In genomic region chr11:6735306-6735705, GRCh38 we compare ENCODE assay signal across 12 cellular contexts. TPM values are rescaled to one million over a fixed set of nuclear protein-coding genes. Genes with fewer than 3 reads are reported as not detected.
DNase-seq lines count a peak whose midpoint lies in the region; ATAC-seq lines count a peak whose summit lies in the region.
"Had no signal": no experiment of that assay in that cellular context is flagged by ENCODE, and none has a peak within 500 bp of the region (broad histone marks: within the 10 kb centered on the region; RNA-seq: fewer than 3 reads in every experiment).

No MANE protein-coding gene starts in this region.

- in situ Hi-C loops in Caki2 (cut with HindIII; ENCODE audit: low pct_unique_long_range_greater_than_20kb, low sequenced_read_pairs): no loop called here
- in situ Hi-C loops in KBM-7 (cut with MboI; ENCODE audit: low pct_unique_long_range_greater_than_20kb, low sequenced_read_pairs): no loop called here

- H3K27me3 Mint-ChIP-seq in activated naive CD8-positive, alpha-beta T cell treated with anti-CD3 and anti-CD28 coated beads, Interleukin-2, amount 50 U/mL, for 24 hours: no peaks in the 10 kb centered on the region
- H3K27me3 Mint-ChIP-seq in natural killer cell treated with Interleukin-12 subunit alpha and Interleukin-12 subunit beta and Interleukin-15 and Interleukin-18, amount 100 ng/mL, for 72 hours: no peaks in the 10 kb centered on the region

- H3K9me3 Mint-ChIP-seq in activated naive CD8-positive, alpha-beta T cell treated with anti-CD3 and anti-CD28 coated beads, Interleukin-2, amount 50 U/mL, for 24 hours: no peaks in the 10 kb centered on the region
- H3K9me3 Mint-ChIP-seq in natural killer cell treated with Interleukin-12 subunit alpha and Interleukin-12 subunit beta and Interleukin-15 and Interleukin-18, amount 100 ng/mL, for 72 hours: no peaks in the 10 kb centered on the region

- no peak for ATAC-seq in activated naive CD8-positive, alpha-beta T cell treated with anti-CD3 and anti-CD28 coated beads, Interleukin-2, amount 50 U/mL, for 24 hours
- peak; percentile 59 to 63 for ATAC-seq in natural killer cell treated with Interleukin-12 subunit alpha and Interleukin-12 subunit beta and Interleukin-15 and Interleukin-18, amount 100 ng/mL, for 72 hours
- no peak for ATAC-seq in HG02852 (IDR thresholded peaks at IDR 0.05; ENCODE audit: unreplicated experiment)

- peaks cover 80% of the 10 kb centered on the region for H3K4me1 Mint-ChIP-seq in activated naive CD8-positive, alpha-beta T cell treated with anti-CD3 and anti-CD28 coated beads, Interleukin-2, amount 50 U/mL, for 24 hours
- peaks cover 67 to 69% of the 10 kb centered on the region in 2 donors for H3K4me1 Mint-ChIP-seq in natural killer cell treated with Interleukin-12 subunit alpha and Interleukin-12 subunit beta and Interleukin-15 and Interleukin-18, amount 100 ng/mL, for 72 hours (ENCODE audit: low read depth in 2 of 2)

- H3K36me3 Mint-ChIP-seq in activated naive CD8-positive, alpha-beta T cell treated with anti-CD3 and anti-CD28 coated beads, Interleukin-2, amount 50 U/mL, for 24 hours (ENCODE audit: low read depth): peaks cover 31% of the 10 kb centered on the region
- peaks cover 31% of the 10 kb centered on the region for H3K36me3 Mint-ChIP-seq in natural killer cell treated with Interleukin-12 subunit alpha and Interleukin-12 subunit beta and Interleukin-15 and Interleukin-18, amount 100 ng/mL, for 72 hours

- DNase-seq in Caki2 (ENCODE audit: low read depth) (peak; percentile 46), KBM-7 (peak; percentile 86), cerebellar cortex (ENCODE audit: low spot score) (no peak), DMS114 treated with DMSO at 0.1 percent for 48 hours (lab: John Stamatoyannopoulos, UW; ENCODE audit: unreplicated experiment) (no peak)
- no peak for DNase-seq in activated naive CD8-positive, alpha-beta T cell treated with anti-CD3 and anti-CD28 coated beads, Interleukin-2, amount 50 U/mL, for 24 hours
- DNase-seq in natural killer cell treated with Interleukin-12 subunit alpha and Interleukin-12 subunit beta and Interleukin-15 and Interleukin-18, amount 100 ng/mL, for 72 hours (ENCODE audit: low spot score): no peak
- DNase-seq: caudate nucleus; Right ventricle myocardium superior; stimulated activated CD4-positive, alpha-beta T cell treated with anti-CD3 and anti-CD28 coated beads, Interleukin-2, amount 100 ng/mL, for 48 hours had no signal

- H3K4me3 Mint-ChIP-seq in activated naive CD8-positive, alpha-beta T cell treated with anti-CD3 and anti-CD28 coated beads, Interleukin-2, amount 50 U/mL, for 24 hours: peak overlapping the region; percentile 45
- H3K4me3 Mint-ChIP-seq in natural killer cell treated with Interleukin-12 subunit alpha and Interleukin-12 subunit beta and Interleukin-15 and Interleukin-18, amount 100 ng/mL, for 72 hours: peak overlapping the region; percentile 66

- H3K27ac Mint-ChIP-seq in activated naive CD8-positive, alpha-beta T cell treated with anti-CD3 and anti-CD28 coated beads, Interleukin-2, amount 50 U/mL, for 24 hours: peak overlapping the region; percentile 86
- H3K27ac Mint-ChIP-seq in natural killer cell treated with Interleukin-12 subunit alpha and Interleukin-12 subunit beta and Interleukin-15 and Interleukin-18, amount 100 ng/mL, for 72 hours: peak overlapping the region; percentile 85 to 93

RNA-seq across cellular contexts. Expression of gene OR2AG2, which starts 36.5 kb away (rescaled TPM):
- not detected in 2 replicates for total RNA-seq in Caki2 (2014; rRNA removed; shearing (Covaris generic); ENCODE audit: low replicate concordance)
- under 1 TPM in 1 of 2 donors, not detected in 1; 0.20 TPM for total RNA-seq in natural killer cell treated with Interleukin-12 subunit alpha and Interleukin-12 subunit beta and Interleukin-15 and Interleukin-18, amount 100 ng/mL, for 72 hours
- total RNA-seq: Right ventricle myocardium superior had no signal

RNA-seq across cellular contexts. Expression of gene OR2AG1, which starts 47.5 kb away (rescaled TPM):
- not detected in 2 replicates for total RNA-seq in Caki2 (2014; rRNA removed; shearing (Covaris generic); ENCODE audit: low replicate concordance)
- not detected for total RNA-seq in natural killer cell treated with Interleukin-12 subunit alpha and Interleukin-12 subunit beta and Interleukin-15 and Interleukin-18, amount 100 ng/mL, for 72 hours
- total RNA-seq: fibroblast of villous mesenchyme, Right ventricle myocardium superior, thoracic aorta had no signal

RNA-seq across cellular contexts. Expression of gene MRPL17, which starts 52.2 kb away (rescaled TPM):
- 118 and 460 TPM in 2 replicates for total RNA-seq in Caki2 (2014; rRNA removed; shearing (Covaris generic); ENCODE audit: low replicate concordance)
- total RNA-seq in natural killer cell treated with Interleukin-12 subunit alpha and Interleukin-12 subunit beta and Interleukin-15 and Interleukin-18, amount 100 ng/mL, for 72 hours: 10 to 100 TPM; 69.1 to 70.1 TPM

Comparison
In these comparisons a context has a peak if more than half of its experiments do, and no peak if none do; other contexts are left out.
1. DNase-seq: peak in Caki2 (single experiment) and KBM-7 (single experiment); none in activated naive CD8-positive, alpha-beta T cell treated with anti-CD3 and anti-CD28 coated beads, Interleukin-2, amount 50 U/mL, for 24 hours (single experiment), natural killer cell treated with Interleukin-12 subunit alpha and Interleukin-12 subunit beta and Interleukin-15 and Interleukin-18, amount 100 ng/mL, for 72 hours (single experiment), cerebellar cortex (single experiment) and DMS114 treated with DMSO at 0.1 percent for 48 hours (single experiment).
2. ATAC-seq: peak in natural killer cell treated with Interleukin-12 subunit alpha and Interleukin-12 subunit beta and Interleukin-15 and Interleukin-18, amount 100 ng/mL, for 72 hours (2 of 2); none in activated naive CD8-positive, alpha-beta T cell treated with anti-CD3 and anti-CD28 coated beads, Interleukin-2, amount 50 U/mL, for 24 hours (single experiment) and HG02852 (single experiment).